In the genomic region with DNA sequence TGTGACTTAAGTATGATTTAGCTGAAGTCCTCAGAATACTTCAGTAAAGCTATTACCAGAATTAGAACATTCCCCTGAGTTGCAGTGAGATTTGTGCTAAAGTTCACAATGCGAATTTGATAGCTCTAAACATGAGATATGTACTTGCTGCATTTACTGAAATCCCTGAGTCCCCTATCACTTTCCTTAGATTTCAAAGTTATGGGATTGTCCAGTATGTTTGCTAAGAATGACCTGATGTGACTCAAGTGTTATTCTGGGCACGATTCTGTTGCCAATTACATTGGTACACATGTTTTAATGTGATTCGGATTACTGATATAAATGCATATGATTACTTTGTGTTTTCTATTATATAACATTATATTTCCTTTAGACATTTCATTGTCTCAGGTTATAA, we compare ENCODE assay signal across 24 cellular contexts.
A peak's percentile ranks its signal among the peaks of the same experiment; 100 is the strongest.
DNase-seq lines count a peak whose midpoint lies in the region; ATAC-seq, FAIRE-seq and TF ChIP-seq lines count a peak whose summit lies in the region.
"Had no signal": no experiment of that assay in that cellular context is flagged by ENCODE, and none has a peak within 500 bp of the region (broad histone marks: within the 10 kb centered on the region; RNA-seq: fewer than 3 reads in every experiment).

No MANE protein-coding gene starts in this region.

- H3K9ac ChIP-seq in astrocyte (ENCODE audit: low read length) (no peak overlapping the region), skeletal muscle tissue (ENCODE audit: low read depth in 1 of 3, low read length in 3 of 3) (no peak overlapping the region)
- H3K9ac ChIP-seq: BLaER1 treated with 17β-estradiol and CSF1 and Interleukin-3, amounts not matched to agents 10 nM and 100 nM had no signal

- no peak overlapping the region for H3K4me3 Mint-ChIP-seq in astrocyte (ENCODE audit: unreplicated experiment)
- H3K4me3 Mint-ChIP-seq: CD14-positive monocyte; CD4-positive, alpha-beta T cell had no signal

- 23 to 45% (median 29%) methylated on average over 3 of the region's 3 CpGs for WGBS in psoas muscle, 3 donors

- no peak overlapping the region for H3K4me2 ChIP-seq in astrocyte (ENCODE audit: low read length)
- H3K4me2 ChIP-seq: A549; BLaER1 treated with 17β-estradiol and CSF1 and Interleukin-3, amounts not matched to agents 10 nM and 100 nM had no signal

- TF ChIP-seq CTCF in astrocyte (IDR thresholded peaks at IDR 0.05; ENCODE audit: insufficient read depth, low read depth, low read length) (no peak), psoas muscle (IDR thresholded peaks at IDR 0.05) (no peak)

- H3K27ac Mint-ChIP-seq in astrocyte (ENCODE audit: unreplicated experiment), result no peak overlapping the region
- H3K27ac Mint-ChIP-seq: CD14-positive monocyte; CD4-positive, alpha-beta T cell; CD8-positive, alpha-beta memory T cell had no signal

- ATAC-seq in psoas muscle (peak; percentile 63 to 86 (median 80)), GM19395 (IDR thresholded peaks at IDR 0.05; ENCODE audit: unreplicated experiment) (no peak)
- ATAC-seq: A549, GM12878 had no signal

- no peaks in the 10 kb centered on the region for H3K4me1 Mint-ChIP-seq in astrocyte (ENCODE audit: low read depth, unreplicated experiment)
- H3K4me1 Mint-ChIP-seq: CD14-positive monocyte; CD8-positive, alpha-beta memory T cell had no signal

- H3K27me3 ChIP-seq in astrocyte (ENCODE audit: insufficient read depth, low read length) (no peaks in the 10 kb centered on the region), psoas muscle (ENCODE audit: insufficient read depth in 3 of 3, low read length in 2 of 3) (no peaks in the 10 kb centered on the region), skeletal muscle tissue (ENCODE audit: control insufficient read depth in 3 of 3, insufficient read depth in 3 of 3, low read length in 3 of 3) (no peaks in the 10 kb centered on the region)
- H3K27me3 ChIP-seq: BE2C had no signal

- DNase-seq in astrocyte (ENCODE audit: low read depth) (no peak), psoas muscle (no peak), iPS-NIHi11 (ENCODE audit: low spot score) (no peak)
- no peak for DNase-seq in activated effector memory CD4-positive, alpha-beta T cell treated with Interleukin-2 at 50 U/mL for 16 hours
- DNase-seq: 8988T; ACHN; AML-193; BE2C; CD4-positive, alpha-beta T cell; CD8-positive, alpha-beta memory T cell; DMS 273 treated with DMSO at 0.1 percent for 48 hours; DMS79; EL; GDM1; GOT3; HCEC 1CT had no signal

- no peak overlapping the region for H3K4me3 ChIP-seq in astrocyte (ENCODE audit: insufficient read depth, low read depth, low read length)
- no peak overlapping the region for H3K4me3 ChIP-seq in psoas muscle
- H3K4me3 ChIP-seq in skeletal muscle tissue (ENCODE audit: low read length in 3 of 3), result no peak overlapping the region
- H3K4me3 ChIP-seq: A549; BLaER1 treated with 17β-estradiol and CSF1 and Interleukin-3, amounts not matched to agents 10 nM and 100 nM; GM12878 had no signal

- H3K4me1 ChIP-seq in astrocyte (ENCODE audit: insufficient read depth, low read length), result no peaks in the 10 kb centered on the region
- H3K4me1 ChIP-seq in psoas muscle, result no peaks in the 10 kb centered on the region
- H3K4me1 ChIP-seq in skeletal muscle tissue (ENCODE audit: control insufficient read depth in 3 of 3, insufficient read depth in 3 of 3, low read length in 3 of 3), result peaks cover 0 to 5% (median 0%) of the 10 kb centered on the region in 3 donors
- H3K4me1 ChIP-seq: A549; BE2C; BLaER1 treated with 17β-estradiol and CSF1 and Interleukin-3, amounts not matched to agents 10 nM and 100 nM had no signal

- H3K36me3 ChIP-seq in astrocyte (ENCODE audit: insufficient read depth, low read length) (no peaks in the 10 kb centered on the region), psoas muscle (ENCODE audit: insufficient read depth in 1 of 2, low read depth in 1 of 2) (no peaks in the 10 kb centered on the region), skeletal muscle tissue (ENCODE audit: control insufficient read depth in 3 of 3, insufficient read depth in 3 of 3, low read length in 3 of 3) (no peaks in the 10 kb centered on the region)
- H3K36me3 ChIP-seq: BE2C; BLaER1 treated with 17β-estradiol and CSF1 and Interleukin-3, amounts not matched to agents 10 nM and 100 nM had no signal

- H2AFZ ChIP-seq in astrocyte (ENCODE audit: low read depth, low read length), result no peak overlapping the region

- H3K9me3 ChIP-seq in astrocyte (ENCODE audit: insufficient read depth, low read depth, low read length) (no peaks in the 10 kb centered on the region), psoas muscle (no peaks in the 10 kb centered on the region), skeletal muscle tissue (ENCODE audit: control insufficient read depth in 3 of 3, low read length in 3 of 3) (no peaks in the 10 kb centered on the region)
- H3K9me3 ChIP-seq: A549, BE2C had no signal

- peak; percentile 91 for FAIRE-seq in astrocyte (lab: Jason Lieb, UNC)
- FAIRE-seq: A549, D721Med, GM12878, GM19239 had no signal

- intact Hi-C loops in psoas muscle (cut with DNase I), result no loop called here

- no peaks in the 10 kb centered on the region for H4K20me1 ChIP-seq in astrocyte (ENCODE audit: insufficient read depth, low read length)
- H4K20me1 ChIP-seq: BLaER1 treated with 17β-estradiol and CSF1 and Interleukin-3, amounts not matched to agents 10 nM and 100 nM had no signal

- H3K36me3 Mint-ChIP-seq in astrocyte (ENCODE audit: low read depth, unreplicated experiment), result no peaks in the 10 kb centered on the region
- H3K36me3 Mint-ChIP-seq: CD14-positive monocyte had no signal

- H3K79me2 ChIP-seq in astrocyte (ENCODE audit: insufficient read depth, low read length), result no peaks in the 10 kb centered on the region

- H3K9me3 Mint-ChIP-seq in astrocyte (ENCODE audit: unreplicated experiment), result no peaks in the 10 kb centered on the region
- H3K9me3 Mint-ChIP-seq: CD4-positive, alpha-beta T cell had no signal

- H3K27me3 Mint-ChIP-seq in astrocyte (ENCODE audit: low read depth, unreplicated experiment), result no peaks in the 10 kb centered on the region
- H3K27me3 Mint-ChIP-seq: CD4-positive, alpha-beta T cell had no signal

- H3K27ac ChIP-seq in astrocyte (ENCODE audit: low read depth, low read length) (no peak overlapping the region), psoas muscle (peak overlapping the region; percentile 70), skeletal muscle tissue (ENCODE audit: low read depth, low read length) (peak overlapping the region; percentile 77)
- H3K27ac ChIP-seq: A549; BLaER1 treated with 17β-estradiol and CSF1 and Interleukin-3, amounts not matched to agents 10 nM and 100 nM had no signal
